ENCODE assay signal across 9 cellular contexts in genomic region chr1:90706437-90707362, GRCh38. TPM values are rescaled to one million over a fixed set of nuclear protein-coding genes. Genes with fewer than 3 reads are reported as not detected.
A peak's percentile ranks its signal among the peaks of the same experiment; 100 is the strongest.
DNase-seq lines count a peak whose midpoint lies in the region; ATAC-seq, FAIRE-seq and TF ChIP-seq lines count a peak whose summit lies in the region.
"Had no signal": no experiment of that assay in that cellular context is flagged by ENCODE, and none has a peak within 500 bp of the region (broad histone marks: within the 10 kb centered on the region; RNA-seq: fewer than 3 reads in every experiment).

No MANE protein-coding gene starts in this region.

- in situ Hi-C loops in GM13976 (cut with MboI; ENCODE audit: low sequenced_read_pairs, unreplicated experiment): no loop called here

- TF ChIP-seq CTCF in GM13976 (IDR thresholded peaks at IDR 0.05; ENCODE audit: borderline replicate concordance, control extremely low read depth, extremely low read depth, insufficient read depth, missing control alignments) (no peak), HFFc6 (IDR thresholded peaks at IDR 0.05) (no peak)

- H3K36me3 ChIP-seq in rectal smooth muscle tissue (ENCODE audit: control insufficient read depth, insufficient read depth, low read length): no peaks in the 10 kb centered on the region

- peaks cover 9% of the 10 kb centered on the region; the same call in 1 of the 2 replicates for H3K9me3 Mint-ChIP-seq in HFFc6

- DNase-seq in GM13976 (ENCODE audit: low spot score) (peak; percentile 41), NCI-H526 (lab: John Stamatoyannopoulos, UW) (peak; percentile 74), frontal cortex (ENCODE audit: low spot score in 2 of 2) (peak; percentile 16 to 36), HFFc6 (no peak), HK-2 (ENCODE audit: unreplicated experiment) (no peak)
- DNase-seq: GOT3 had no signal

- no peak overlapping the region for H3K27ac Mint-ChIP-seq in HFFc6

- no peak for FAIRE-seq in frontal cortex (lab: Jason Lieb, UNC)

- no peak overlapping the region for H3K9ac ChIP-seq in rectal smooth muscle tissue (ENCODE audit: low read length)

- no peak overlapping the region for H3K4me3 Mint-ChIP-seq in HFFc6

- peaks cover 46% of the 10 kb centered on the region for H3K27me3 ChIP-seq in rectal smooth muscle tissue (ENCODE audit: control insufficient read depth, insufficient read depth, low read length)

- H3K27ac ChIP-seq in rectal smooth muscle tissue (ENCODE audit: low read depth, low read length): no peak overlapping the region

- H3K4me1 Mint-ChIP-seq in HFFc6 (ENCODE audit: low read depth): no peaks in the 10 kb centered on the region

- ATAC-seq in GM18858 (IDR thresholded peaks at IDR 0.05; ENCODE audit: unreplicated experiment) (no peak), GM19463 (IDR thresholded peaks at IDR 0.05; ENCODE audit: unreplicated experiment) (no peak)

- H3K27me3 Mint-ChIP-seq in HFFc6 (ENCODE audit: insufficient read depth): peaks cover 43% of the 10 kb centered on the region

- peak overlapping the region; percentile 34 for H3K4me3 ChIP-seq in rectal smooth muscle tissue (ENCODE audit: low read length)

- H3K4me1 ChIP-seq in rectal smooth muscle tissue (ENCODE audit: control insufficient read depth, insufficient read depth, low read length): no peaks in the 10 kb centered on the region

- no peaks in the 10 kb centered on the region for H3K36me3 Mint-ChIP-seq in HFFc6 (ENCODE audit: low read depth)

RNA-seq across cellular contexts. Expression of gene BARHL2, which starts 10.4 kb away (rescaled TPM):
- under 0.01 TPM for total RNA-seq in frontal cortex
- not detected for total RNA-seq in HFFc6 (2021; fragmentation: NEBNext Ultra II Directional; extraction: Animal tissue kit (Norgen Biotek cat#: 25700))

Comparison
In these comparisons a context has a peak if more than half of its experiments do, and no peak if none do; other contexts are left out.
1. DNase-seq: peak in GM13976 (single experiment), NCI-H526 (2 of 2) and frontal cortex (2 of 2); none in HFFc6 (single experiment) and HK-2 (single experiment).